ENCODE assay signal across 37 cellular contexts in the genomic region with DNA sequence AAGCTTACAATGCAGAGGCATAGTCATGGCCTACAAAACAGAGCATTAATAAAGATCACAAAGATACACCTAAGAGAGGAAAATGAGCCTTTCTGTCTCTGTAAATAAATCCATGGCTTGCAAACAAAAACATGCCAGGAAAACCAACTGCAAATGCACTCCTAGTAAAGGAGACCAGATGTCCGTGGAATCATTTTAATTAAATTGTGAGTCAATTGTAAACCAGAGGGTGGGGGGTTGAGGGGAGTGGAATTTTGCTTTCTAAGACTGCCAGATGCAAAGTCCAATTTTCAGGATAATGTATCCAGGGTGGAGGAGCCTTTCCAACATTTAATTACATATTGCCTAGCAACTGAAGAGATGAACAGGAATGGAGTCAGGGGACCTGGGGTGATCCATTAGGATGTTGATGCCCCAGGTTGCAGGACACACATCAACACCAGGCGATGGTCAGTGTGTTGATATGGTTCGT.
"Had no signal": no experiment of that assay in that cellular context is flagged by ENCODE, and none has a peak within 500 bp of the region (broad histone marks: within the 10 kb centered on the region; RNA-seq: fewer than 3 reads in every experiment).

No MANE protein-coding gene starts in this region.

- DNase-seq: activated CD4-positive, alpha-beta T cell treated with anti-CD3 and anti-CD28 coated beads for 48 hours; activated CD4-positive, alpha-beta T cell treated with anti-CD3 and anti-CD28 coated beads, Interleukin-2, amount 50 U/mL, for 48 hours; activated CD8-positive, alpha-beta memory T cell treated with anti-CD3 and anti-CD28 coated beads for 24 hours; activated effector memory CD4-positive, alpha-beta T cell treated with anti-CD3 and anti-CD28 coated beads, Interleukin-2, amount 50 U/mL, for 16 hours; activated naive CD4-positive, alpha-beta T cell treated with anti-CD3 and anti-CD28 coated beads, Interleukin-2, amount 10 ng/mL, durations not matched to agents 7 days and 5 days; activated naive CD8-positive, alpha-beta T cell treated with anti-CD3 and anti-CD28 coated beads, Interleukin-2, amount 10 ng/mL, durations not matched to agents 7 days and 5 days; cerebellar nuclear complex; colonic mucosa; effector CD8-positive, alpha-beta T cell; esophagus squamous epithelium; left cardiac atrium; mammary epithelial cell; naive B cell; nephron progenitor cell; ovary; retina; stimulated activated CD4-positive, alpha-beta T cell treated with anti-CD3 and anti-CD28 coated beads, Interleukin-12 subunit alpha, Interleukin-12 subunit beta, amount 100 ng/mL, for 4 hours; stimulated activated CD4-positive, alpha-beta T cell treated with anti-CD3 and anti-CD28 coated beads, Interleukin-4, amount 100 ng/mL, for 1 hour; stimulated activated naive CD8-positive, alpha-beta T cell treated with anti-CD3 and anti-CD28 coated beads, Interleukin-15, Interleukin-2, amounts not matched to agents 100 U/mL and 50 U/mL, for 24 hours; T-helper 9 cell; testis; trophoblast cell; uterus had no signal

- H3K4me1 Mint-ChIP-seq: activated naive CD4-positive, alpha-beta T cell treated with anti-CD3 and anti-CD28 coated beads, Interleukin-2, amount 10 ng/mL, durations not matched to agents 7 days and 5 days; activated naive CD8-positive, alpha-beta T cell treated with anti-CD3 and anti-CD28 coated beads, Interleukin-2, amount 10 ng/mL, durations not matched to agents 7 days and 5 days; mesothelial cell of epicardium; naive B cell; nephron progenitor cell had no signal

- H3K4me3 ChIP-seq: ascending aorta, cardiac muscle cell, colonic mucosa, esophagus squamous epithelium, ovary, prostate gland, skin epidermis, testis, uterus had no signal

- H3K27me3 ChIP-seq: ascending aorta, colonic mucosa, ovary, testis, uterus had no signal

- H3K36me3 ChIP-seq: ascending aorta, cardiac muscle cell, colonic mucosa, esophagus squamous epithelium, ovary, prostate gland, uterus had no signal

- H3K4me1 ChIP-seq: ascending aorta, colonic mucosa, esophagus squamous epithelium, prostate gland, testis, uterus had no signal

- ATAC-seq: activated CD4-positive, CD25-positive, alpha-beta regulatory T cell treated with anti-CD3 and anti-CD28 coated beads, Interleukin-2, amount 50 U/mL, for 24 hours; left cardiac atrium; sciatic nerve; stimulated activated naive CD8-positive, alpha-beta T cell treated with anti-CD3 and anti-CD28 coated beads, Interleukin-15, Interleukin-2, amounts not matched to agents 100 U/mL and 50 U/mL, for 24 hours had no signal

- H3K27ac ChIP-seq: ascending aorta, cardiac muscle cell, colonic mucosa, epithelial cell of prostate, esophagus squamous epithelium, ovary, prostate gland, skin epidermis, testis, uterus, VCaP had no signal

- H3K36me3 Mint-ChIP-seq: activated naive CD4-positive, alpha-beta T cell treated with anti-CD3 and anti-CD28 coated beads, Interleukin-2, amount 10 ng/mL, durations not matched to agents 7 days and 5 days; activated naive CD8-positive, alpha-beta T cell treated with anti-CD3 and anti-CD28 coated beads, Interleukin-2, amount 10 ng/mL, durations not matched to agents 7 days and 5 days; brain; mesothelial cell of epicardium; naive B cell had no signal

- H3K9me3 Mint-ChIP-seq: activated naive CD4-positive, alpha-beta T cell treated with anti-CD3 and anti-CD28 coated beads, Interleukin-2, amount 10 ng/mL, durations not matched to agents 7 days and 5 days; activated naive CD8-positive, alpha-beta T cell treated with anti-CD3 and anti-CD28 coated beads, Interleukin-2, amount 10 ng/mL, durations not matched to agents 7 days and 5 days; mesothelial cell of epicardium had no signal

- H3K4me3 Mint-ChIP-seq: activated naive CD4-positive, alpha-beta T cell treated with anti-CD3 and anti-CD28 coated beads, Interleukin-2, amount 10 ng/mL, durations not matched to agents 7 days and 5 days; activated naive CD8-positive, alpha-beta T cell treated with anti-CD3 and anti-CD28 coated beads, Interleukin-2, amount 10 ng/mL, durations not matched to agents 7 days and 5 days; brain; mesothelial cell of epicardium; naive B cell; nephron progenitor cell had no signal

- H3K9me3 ChIP-seq: ascending aorta, colonic mucosa, esophagus squamous epithelium, ovary, prostate gland, testis, uterus had no signal

- H3K27ac Mint-ChIP-seq: activated naive CD4-positive, alpha-beta T cell treated with anti-CD3 and anti-CD28 coated beads, Interleukin-2, amount 10 ng/mL, durations not matched to agents 7 days and 5 days; activated naive CD8-positive, alpha-beta T cell treated with anti-CD3 and anti-CD28 coated beads, Interleukin-2, amount 10 ng/mL, durations not matched to agents 7 days and 5 days; mesothelial cell of epicardium; nephron progenitor cell had no signal

- FAIRE-seq: endometrium, frontal cortex, keratinocyte, TTC549 had no signal
